Comparison of ENCODE assay signal across 25 cellular contexts in the genomic region with DNA sequence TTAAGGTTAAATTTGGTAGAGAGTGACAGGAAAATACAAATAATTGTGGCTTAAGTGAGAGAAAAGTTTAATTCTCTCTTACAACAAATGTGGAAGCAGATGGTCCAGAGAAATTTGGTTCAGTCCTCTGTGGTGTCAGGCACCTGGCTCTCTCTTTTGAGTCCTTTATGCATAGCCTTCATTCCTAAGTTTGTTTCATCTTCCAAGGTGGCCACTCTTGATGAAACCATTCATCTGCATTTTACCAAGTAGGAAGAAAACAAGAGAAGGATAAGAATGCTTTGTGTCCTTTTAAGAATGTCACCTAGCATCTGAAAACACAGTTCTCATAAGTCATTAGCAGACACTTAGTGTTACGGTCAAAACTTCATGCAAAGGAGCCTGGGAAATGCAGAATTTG.
"Had no signal": no experiment of that assay in that cellular context is flagged by ENCODE, and none has a peak within 500 bp of the region (broad histone marks: within the 10 kb centered on the region; RNA-seq: fewer than 3 reads in every experiment).

No MANE protein-coding gene starts in this region.

- ATAC-seq: effector memory CD8-positive, alpha-beta T cell; gastrocnemius medialis; heart right ventricle; left colon; left ventricle myocardium superior; sciatic nerve; stimulated activated memory B cell treated with anti-CD40 and anti-IgM and Interleukin-4, amounts not matched to agents 10 μg/mL and 1 μg/mL and 100 μg/mL, for 72 hours; stimulated activated naive CD8-positive, alpha-beta T cell treated with anti-CD3 and anti-CD28 coated beads, Interleukin-15, amount 100 ng/mL, for 72 hours; upper lobe of right lung had no signal

- H3K36me3 ChIP-seq: esophagus muscularis mucosa, gastrocnemius medialis, heart right ventricle, neutrophil, spleen, tibial nerve, upper lobe of right lung, vagina had no signal

- H3K27me3 ChIP-seq: esophagus muscularis mucosa, gastrocnemius medialis, heart right ventricle, neutrophil, spleen, testis, tibial nerve, upper lobe of right lung, vagina had no signal

- DNase-seq: effector memory CD8-positive, alpha-beta T cell; gastrocnemius medialis; heart right ventricle; hypothalamus; left colon; left ventricle myocardium superior; mesenchymal stem cell; naive B cell; nephron progenitor cell; spleen; stimulated activated CD4-positive, alpha-beta T cell treated with anti-CD3 and anti-CD28 coated beads, Interleukin-15, amount 100 ng/mL, for 24 hours; stimulated activated CD4-positive, alpha-beta T cell treated with anti-CD3 and anti-CD28 coated beads, Interleukin-1b, Interleukin-23, amount 100 ng/mL, for 48 hours; stimulated activated CD4-positive, alpha-beta T cell treated with anti-CD3 and anti-CD28 coated beads, Interleukin-4, amount 100 ng/mL, for 24 hours; stimulated activated naive CD8-positive, alpha-beta T cell treated with anti-CD3 and anti-CD28 coated beads, Interleukin-15, amount 100 ng/mL, for 72 hours; testis; upper lobe of right lung had no signal

- H3K4me3 ChIP-seq: esophagus muscularis mucosa, gastrocnemius medialis, heart right ventricle, lung, spleen, testis, tibial nerve, upper lobe of right lung, vagina had no signal

- H3K9me3 Mint-ChIP-seq: dendritic cell treated with granulocyte-macrophage colony-stimulating factor and Interleukin-4, amounts not matched to agents 40 ng/mL and 50 ng/mL, for 4 days; stimulated activated memory B cell treated with anti-CD40 and anti-IgM and Interleukin-4, amounts not matched to agents 10 μg/mL and 1 μg/mL and 100 μg/mL, for 72 hours had no signal

- H3K36me3 Mint-ChIP-seq: naive B cell; stimulated activated memory B cell treated with anti-CD40 and anti-IgM and Interleukin-4, amounts not matched to agents 10 μg/mL and 1 μg/mL and 100 μg/mL, for 72 hours had no signal

- H3K9me3 ChIP-seq: esophagus muscularis mucosa, gastrocnemius medialis, heart right ventricle, neutrophil, spleen, testis, tibial nerve, upper lobe of right lung, vagina had no signal

- H3K27ac ChIP-seq: epithelial cell of prostate, esophagus muscularis mucosa, gastrocnemius medialis, heart right ventricle, neutrophil, spleen, testis, tibial nerve, upper lobe of right lung, vagina had no signal

- H3K4me3 Mint-ChIP-seq: dendritic cell treated with granulocyte-macrophage colony-stimulating factor and Interleukin-4, amounts not matched to agents 40 ng/mL and 50 ng/mL, for 4 days; effector memory CD8-positive, alpha-beta T cell; naive B cell; nephron progenitor cell; stimulated activated memory B cell treated with anti-CD40 and anti-IgM and Interleukin-4, amounts not matched to agents 10 μg/mL and 1 μg/mL and 100 μg/mL, for 72 hours; stimulated activated naive CD8-positive, alpha-beta T cell treated with anti-CD3 and anti-CD28 coated beads, Interleukin-15, amount 100 ng/mL, for 72 hours had no signal

- H3K27me3 Mint-ChIP-seq: dendritic cell treated with granulocyte-macrophage colony-stimulating factor and Interleukin-4, amounts not matched to agents 40 ng/mL and 50 ng/mL, for 4 days; effector memory CD8-positive, alpha-beta T cell; naive B cell; stimulated activated memory B cell treated with anti-CD40 and anti-IgM and Interleukin-4, amounts not matched to agents 10 μg/mL and 1 μg/mL and 100 μg/mL, for 72 hours; stimulated activated naive CD8-positive, alpha-beta T cell treated with anti-CD3 and anti-CD28 coated beads, Interleukin-15, amount 100 ng/mL, for 72 hours had no signal

- H3K27ac Mint-ChIP-seq: dendritic cell treated with granulocyte-macrophage colony-stimulating factor and Interleukin-4, amounts not matched to agents 40 ng/mL and 50 ng/mL, for 4 days; effector memory CD8-positive, alpha-beta T cell; naive B cell; stimulated activated memory B cell treated with anti-CD40 and anti-IgM and Interleukin-4, amounts not matched to agents 10 μg/mL and 1 μg/mL and 100 μg/mL, for 72 hours; stimulated activated naive CD8-positive, alpha-beta T cell treated with anti-CD3 and anti-CD28 coated beads, Interleukin-15, amount 100 ng/mL, for 72 hours had no signal

- H3K4me1 ChIP-seq: testis had no signal
